Comparison of ENCODE assay signal across 21 cellular contexts in the genomic region with DNA sequence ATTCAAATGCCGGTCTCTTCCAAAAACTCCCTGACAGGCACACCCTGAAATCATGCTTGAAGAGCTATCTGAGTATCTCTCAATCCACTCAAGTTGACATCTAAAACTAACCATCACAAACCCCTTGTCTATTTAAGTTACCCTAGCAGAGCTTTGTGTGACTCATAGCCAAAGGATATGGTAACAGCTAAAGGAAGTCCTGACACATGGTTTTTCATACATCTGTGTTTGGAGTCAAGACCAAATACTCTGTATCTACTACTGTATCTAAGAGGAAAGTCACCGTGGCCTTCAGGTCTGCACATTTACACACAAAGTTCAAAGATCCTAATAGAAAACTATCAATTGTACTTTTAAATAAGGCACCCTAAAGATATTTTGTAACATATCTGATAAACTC.
"Had no signal": no experiment of that assay in that cellular context is flagged by ENCODE, and none has a peak within 500 bp of the region (broad histone marks: within the 10 kb centered on the region; RNA-seq: fewer than 3 reads in every experiment).

No MANE protein-coding gene starts in this region.

- ATAC-seq: heart left ventricle; naive thymus-derived CD4-positive, alpha-beta T cell; stimulated activated naive B cell treated with anti-CD40 and anti-IgM and Interleukin-4, amounts not matched to agents 10 μg/mL and 1 μg/mL and 100 μg/mL, for 72 hours; stimulated activated naive CD8-positive, alpha-beta T cell treated with anti-CD3 and anti-CD28 coated beads, Interleukin-15, amount 100 ng/mL, for 72 hours had no signal

- H3K4me3 Mint-ChIP-seq: endodermal cell; naive thymus-derived CD4-positive, alpha-beta T cell; nephron progenitor cell; stimulated activated naive B cell treated with anti-CD40 and anti-IgM and Interleukin-4, amounts not matched to agents 10 μg/mL and 1 μg/mL and 100 μg/mL, for 72 hours; stimulated activated naive CD8-positive, alpha-beta T cell treated with anti-CD3 and anti-CD28 coated beads, Interleukin-15, amount 100 ng/mL, for 72 hours had no signal

- H3K27me3 Mint-ChIP-seq: naive thymus-derived CD4-positive, alpha-beta T cell; stimulated activated naive CD8-positive, alpha-beta T cell treated with anti-CD3 and anti-CD28 coated beads, Interleukin-15, amount 100 ng/mL, for 72 hours had no signal

- FAIRE-seq: endothelial cell of umbilical vein, frontal cortex had no signal

- H3K36me3 Mint-ChIP-seq: naive thymus-derived CD4-positive, alpha-beta T cell; stimulated activated naive B cell treated with anti-CD40 and anti-IgM and Interleukin-4, amounts not matched to agents 10 μg/mL and 1 μg/mL and 100 μg/mL, for 72 hours had no signal

- H3K4me1 ChIP-seq: colonic mucosa, heart left ventricle, sigmoid colon, transverse colon had no signal

- H3K36me3 ChIP-seq: colonic mucosa, heart left ventricle, sigmoid colon, thoracic aorta, transverse colon had no signal

- H3K4me3 ChIP-seq: colonic mucosa, heart left ventricle, sigmoid colon, skin epidermis, thoracic aorta, transverse colon had no signal

- H3K27me3 ChIP-seq: colonic mucosa, heart left ventricle, sigmoid colon, transverse colon had no signal

- H3K27ac ChIP-seq: colonic mucosa, heart left ventricle, sigmoid colon, skin epidermis, thoracic aorta, transverse colon had no signal

- DNase-seq: colonic mucosa; dermis blood vessel endothelial cell; effector CD4-positive, alpha-beta T cell; endodermal cell; erythroblast; heart left ventricle; hippocampal formation; mesendoderm; naive thymus-derived CD4-positive, alpha-beta T cell; nephron progenitor cell; posterior cingulate gyrus; sigmoid colon; stimulated activated CD4-positive, alpha-beta T cell treated with anti-CD3 and anti-CD28 coated beads, Interleukin-2, amount 100 ng/mL, for 24 hours; stimulated activated CD4-positive, alpha-beta T cell treated with anti-CD3 and anti-CD28 coated beads, Interleukin-4, amount 100 ng/mL, for 4 hours; stimulated activated naive B cell treated with anti-CD40 and anti-IgM and Interleukin-4, amounts not matched to agents 10 μg/mL and 1 μg/mL and 100 μg/mL, for 72 hours; stimulated activated naive CD8-positive, alpha-beta T cell treated with anti-CD3 and anti-CD28 coated beads, Interleukin-15, amount 100 ng/mL, for 72 hours; transverse colon had no signal

- H3K4me1 Mint-ChIP-seq: naive thymus-derived CD4-positive, alpha-beta T cell; nephron progenitor cell; stimulated activated naive B cell treated with anti-CD40 and anti-IgM and Interleukin-4, amounts not matched to agents 10 μg/mL and 1 μg/mL and 100 μg/mL, for 72 hours; stimulated activated naive CD8-positive, alpha-beta T cell treated with anti-CD3 and anti-CD28 coated beads, Interleukin-15, amount 100 ng/mL, for 72 hours had no signal

- H3K27ac Mint-ChIP-seq: endodermal cell; naive thymus-derived CD4-positive, alpha-beta T cell; nephron progenitor cell; stimulated activated naive B cell treated with anti-CD40 and anti-IgM and Interleukin-4, amounts not matched to agents 10 μg/mL and 1 μg/mL and 100 μg/mL, for 72 hours; stimulated activated naive CD8-positive, alpha-beta T cell treated with anti-CD3 and anti-CD28 coated beads, Interleukin-15, amount 100 ng/mL, for 72 hours had no signal

- H3K9me3 ChIP-seq: colonic mucosa, sigmoid colon, thoracic aorta, transverse colon had no signal
